In the genomic region with DNA sequence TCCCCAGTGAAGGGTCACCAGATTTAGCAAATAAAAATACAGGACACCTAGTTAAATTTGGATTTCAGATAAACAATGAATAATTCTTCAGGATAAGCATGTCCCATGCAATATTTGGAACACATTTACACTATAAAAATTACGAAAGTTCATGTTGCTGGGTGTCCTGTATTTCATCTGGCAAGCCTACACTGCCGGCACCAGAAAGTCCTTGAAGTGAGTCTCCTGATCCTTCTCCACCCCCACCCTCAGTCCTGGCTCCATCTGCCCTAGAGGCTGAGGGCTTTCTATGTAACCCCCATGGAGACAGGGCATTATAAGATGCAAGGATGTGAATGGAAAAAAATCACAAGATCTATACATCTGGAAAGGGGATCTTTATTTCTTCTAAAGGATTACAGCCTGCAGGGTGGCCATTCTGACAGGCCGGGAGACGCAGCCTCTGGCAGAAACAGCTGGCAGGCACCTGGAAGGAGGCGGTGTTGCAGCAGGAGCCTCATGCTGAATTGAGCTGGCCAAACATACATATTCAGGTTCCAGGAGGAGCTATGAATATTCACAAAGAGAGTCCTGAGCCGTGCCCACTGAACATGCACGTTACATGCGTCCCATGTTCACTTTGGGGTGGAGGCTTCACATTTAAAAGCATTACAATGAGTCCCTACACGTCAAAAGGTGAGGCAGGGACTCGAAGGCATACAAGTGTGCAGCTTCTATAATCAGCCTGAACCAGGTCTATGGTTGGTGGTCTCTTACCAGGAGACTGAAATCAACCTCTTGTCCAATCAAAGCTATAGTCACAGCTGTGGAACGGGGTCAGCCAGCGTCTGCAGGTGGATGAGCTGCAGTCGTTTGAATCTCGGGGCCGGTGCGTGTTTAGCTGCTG, we compare ENCODE assay signal across 15 cellular contexts.
A peak's percentile ranks its signal among the peaks of the same experiment; 100 is the strongest.
DNase-seq lines count a peak whose midpoint lies in the region; ATAC-seq, FAIRE-seq and TF ChIP-seq lines count a peak whose summit lies in the region.
"Had no signal": no experiment of that assay in that cellular context is flagged by ENCODE, and none has a peak within 500 bp of the region (broad histone marks: within the 10 kb centered on the region; RNA-seq: fewer than 3 reads in every experiment).

No MANE protein-coding gene starts in this region.

- H3K9ac ChIP-seq in BLaER1 treated with 17β-estradiol and CSF1 and Interleukin-3, amounts not matched to agents 10 nM and 100 nM, result peak overlapping the region in 7 of 11 experiments; percentile 17 to 68 (median 55); a peak in 12 of 22 replicates
- H3K9ac ChIP-seq in neural progenitor cell, result no peak overlapping the region

- H3F3A ChIP-seq in neural progenitor cell (ENCODE audit: low read depth), result peaks cover 40% of the 10 kb centered on the region

- H3K4me2 ChIP-seq in BLaER1 treated with 17β-estradiol and CSF1 and Interleukin-3, amounts not matched to agents 10 nM and 100 nM, result peak overlapping the region; percentile 77 to 99 (median 86)
- H3K4me2 ChIP-seq in neural progenitor cell, result peak overlapping the region; percentile 43

- no peaks in the 10 kb centered on the region for H3K79me2 ChIP-seq in neural progenitor cell (ENCODE audit: low read depth)

- FAIRE-seq in D721Med (lab: Jason Lieb, UNC), result no peak

- ATAC-seq in GM21786 (IDR thresholded peaks at IDR 0.05; ENCODE audit: unreplicated experiment), result no peak
- ATAC-seq: activated CD8-positive, alpha-beta memory T cell treated with anti-CD3 and anti-CD28 coated beads, Interleukin-2, amount 10 ng/mL, durations not matched to agents 7 days and 5 days had no signal

- no peaks in the 10 kb centered on the region for H3K36me3 ChIP-seq in BLaER1 treated with 17β-estradiol and CSF1 and Interleukin-3, amounts not matched to agents 10 nM and 100 nM
- H3K36me3 ChIP-seq in WERI-Rb-1 (no peaks in the 10 kb centered on the region), neural progenitor cell (no peaks in the 10 kb centered on the region)

- H3K4me1 ChIP-seq in BLaER1 treated with 17β-estradiol and CSF1 and Interleukin-3, amounts not matched to agents 10 nM and 100 nM, result peaks cover 79 to 100% (median 97%) of the 10 kb centered on the region in 10 experiments
- peaks cover 55% of the 10 kb centered on the region for H3K4me1 ChIP-seq in neural progenitor cell

- DNase-seq in NCI-H1092 treated with DMSO at 0.1 percent for 48 hours (lab: John Stamatoyannopoulos, UW) (peak; percentile 81), WERI-Rb-1 (peak; percentile 41), neural progenitor cell (ENCODE audit: low spot score) (peak; percentile 48), COR-L47 (lab: John Stamatoyannopoulos, UW) (no peak), D721Med (ENCODE audit: insufficient read length, low spot score) (no peak), OCI-M1 (lab: John Stamatoyannopoulos, UW) (no peak)
- DNase-seq: activated CD8-positive, alpha-beta memory T cell treated with anti-CD3 and anti-CD28 coated beads, Interleukin-2, amount 10 ng/mL, durations not matched to agents 7 days and 5 days; activated naive CD4-positive, alpha-beta T cell treated with anti-CD3 and anti-CD28 coated beads, Interleukin-2, amount 10 ng/mL, durations not matched to agents 7 days and 5 days; AML-193; central memory CD4-positive, alpha-beta T cell; H9; NCI-H446 had no signal

- H2AFZ ChIP-seq in neural progenitor cell (replicated peaks), result no peak overlapping the region

- TF ChIP-seq CTCF in WERI-Rb-1 (IDR thresholded peaks at IDR 0.05; ENCODE audit: low read depth, low read length) (no peak), neural progenitor cell (IDR thresholded peaks at IDR 0.05) (no peak), D721Med (IDR thresholded peaks at IDR 0.05; ENCODE audit: insufficient read depth, missing control alignments) (no peak)

- peak overlapping the region in 9 of 10 experiments; percentile 6 to 60 (median 43); a peak in 16 of 20 replicates for H3K4me3 ChIP-seq in BLaER1 treated with 17β-estradiol and CSF1 and Interleukin-3, amounts not matched to agents 10 nM and 100 nM
- H3K4me3 ChIP-seq in WERI-Rb-1 (ENCODE audit: low read depth, low read length) (no peak overlapping the region), neural progenitor cell (no peak overlapping the region)
- H3K4me3 ChIP-seq: lung had no signal

- peaks cover 4% of the 10 kb centered on the region for H3K9me3 Mint-ChIP-seq in neural progenitor cell
- H3K9me3 Mint-ChIP-seq: activated naive CD4-positive, alpha-beta T cell treated with anti-CD3 and anti-CD28 coated beads, Interleukin-2, amount 10 ng/mL, durations not matched to agents 7 days and 5 days had no signal

- H3K9me3 ChIP-seq in BLaER1 treated with 17β-estradiol and CSF1 and Interleukin-3, amounts not matched to agents 10 nM and 100 nM (replicated peaks in 1 of 11), result no peaks in the 10 kb centered on the region
- peaks cover 3% of the 10 kb centered on the region for H3K9me3 ChIP-seq in WERI-Rb-1 (ENCODE audit: severe bottlenecking)
- H3K9me3 ChIP-seq in neural progenitor cell (ENCODE audit: low read depth), result no peaks in the 10 kb centered on the region

- peaks cover 0 to 69% (median 0%) of the 10 kb centered on the region in 11 experiments; a peak in 8 of 22 replicates for H3K27me3 ChIP-seq in BLaER1 treated with 17β-estradiol and CSF1 and Interleukin-3, amounts not matched to agents 10 nM and 100 nM
- H3K27me3 ChIP-seq in WERI-Rb-1 (ENCODE audit: insufficient read depth, low read depth, severe bottlenecking), result no peaks in the 10 kb centered on the region
- H3K27me3 ChIP-seq in neural progenitor cell, result no peaks in the 10 kb centered on the region

- no peaks in the 10 kb centered on the region for H4K20me1 ChIP-seq in BLaER1 treated with 17β-estradiol and CSF1 and Interleukin-3, amounts not matched to agents 10 nM and 100 nM
- H4K20me1 ChIP-seq in neural progenitor cell (ENCODE audit: low read depth), result no peaks in the 10 kb centered on the region

- H3K4me1 Mint-ChIP-seq in neural progenitor cell, result peaks cover 84% of the 10 kb centered on the region

- H3K27ac ChIP-seq in BLaER1 treated with 17β-estradiol and CSF1 and Interleukin-3, amounts not matched to agents 10 nM and 100 nM, result peak overlapping the region in 6 of 11 experiments; percentile 8 to 89 (median 68); a peak in 10 of 22 replicates
- H3K27ac ChIP-seq in WERI-Rb-1, result no peak overlapping the region
- H3K27ac ChIP-seq in neural progenitor cell, result no peak overlapping the region

- peaks cover 19% of the 10 kb centered on the region for H3K27me3 Mint-ChIP-seq in neural progenitor cell (ENCODE audit: insufficient read depth, low read depth)

- H3K27ac Mint-ChIP-seq in neural progenitor cell, result peak overlapping the region; percentile 80
- H3K27ac Mint-ChIP-seq: activated CD8-positive, alpha-beta memory T cell treated with anti-CD3 and anti-CD28 coated beads, Interleukin-2, amount 10 ng/mL, durations not matched to agents 7 days and 5 days; activated naive CD4-positive, alpha-beta T cell treated with anti-CD3 and anti-CD28 coated beads, Interleukin-2, amount 10 ng/mL, durations not matched to agents 7 days and 5 days had no signal

- peaks cover 5% of the 10 kb centered on the region for H3K36me3 Mint-ChIP-seq in neural progenitor cell
- H3K36me3 Mint-ChIP-seq: activated naive CD4-positive, alpha-beta T cell treated with anti-CD3 and anti-CD28 coated beads, Interleukin-2, amount 10 ng/mL, durations not matched to agents 7 days and 5 days had no signal

- peak overlapping the region; percentile 69 for H3K4me3 Mint-ChIP-seq in neural progenitor cell
- H3K4me3 Mint-ChIP-seq: activated CD8-positive, alpha-beta memory T cell treated with anti-CD3 and anti-CD28 coated beads, Interleukin-2, amount 10 ng/mL, durations not matched to agents 7 days and 5 days; activated naive CD4-positive, alpha-beta T cell treated with anti-CD3 and anti-CD28 coated beads, Interleukin-2, amount 10 ng/mL, durations not matched to agents 7 days and 5 days had no signal

Comparison
In these comparisons a context has a peak if more than half of its experiments do, and no peak if none do; other contexts are left out.
1. H3K27ac ChIP-seq: peak in BLaER1 treated with 17β-estradiol and CSF1 and Interleukin-3, amounts not matched to agents 10 nM and 100 nM (6 of 11); none in WERI-Rb-1 (single experiment) and neural progenitor cell (single experiment).
2. H3K4me3 ChIP-seq: peak in BLaER1 treated with 17β-estradiol and CSF1 and Interleukin-3, amounts not matched to agents 10 nM and 100 nM (9 of 10); none in WERI-Rb-1 (single experiment) and neural progenitor cell (single experiment).
3. DNase-seq: peak in NCI-H1092 treated with DMSO at 0.1 percent for 48 hours (single experiment), WERI-Rb-1 (single experiment) and neural progenitor cell (single experiment); none in COR-L47 (single experiment), D721Med (single experiment) and OCI-M1 (single experiment).